8 cellular contexts compared by ENCODE assay signal in the genomic region with DNA sequence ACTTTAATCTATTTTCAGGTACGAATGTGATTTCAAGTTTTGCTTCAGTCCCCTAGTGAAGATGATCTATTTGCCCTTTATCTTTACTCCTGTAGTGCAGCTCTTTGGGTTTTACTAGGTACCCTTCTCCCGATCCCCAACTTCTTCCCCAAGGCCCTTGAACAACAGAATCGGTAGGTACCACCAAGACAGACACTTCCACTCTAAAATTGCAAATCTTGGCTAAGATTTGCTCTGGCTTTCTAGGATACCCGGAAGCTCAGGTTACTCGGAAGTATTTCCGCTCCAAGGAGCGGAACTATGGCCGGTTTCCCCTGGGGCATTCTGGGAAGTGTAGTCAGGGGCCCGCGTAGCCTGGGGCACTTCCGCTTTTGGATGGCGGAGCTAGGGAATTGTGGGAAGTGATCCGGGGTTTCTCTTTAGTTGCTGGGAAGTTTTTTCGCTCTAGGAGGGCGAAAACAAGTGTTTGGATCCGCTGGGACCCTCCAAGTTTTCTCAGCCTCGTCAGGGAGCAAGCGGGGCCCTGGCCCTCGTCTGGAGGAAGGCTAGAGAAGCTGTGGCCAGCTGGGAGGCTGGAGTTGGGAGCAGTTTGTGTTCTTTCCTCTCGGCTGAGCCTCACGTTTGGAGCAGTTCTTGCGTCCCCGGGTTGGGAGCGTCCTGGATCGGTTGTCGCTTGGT. TPM values are rescaled to one million over a fixed set of nuclear protein-coding genes. Genes with fewer than 3 reads are reported as not detected.
DNase-seq lines count a peak whose midpoint lies in the region; ATAC-seq and TF ChIP-seq lines count a peak whose summit lies in the region.

No MANE protein-coding gene starts in this region.

- H3K36me3 ChIP-seq in neural progenitor cell (no peaks in the 10 kb centered on the region), stomach smooth muscle (ENCODE audit: control insufficient read depth in 2 of 2, insufficient read depth in 2 of 2, low read length in 2 of 2) (no peaks in the 10 kb centered on the region)

- no peaks in the 10 kb centered on the region for H4K20me1 ChIP-seq in neural progenitor cell (ENCODE audit: low read depth)

- peaks cover 5% of the 10 kb centered on the region for H3K4me1 Mint-ChIP-seq in activated naive CD4-positive, alpha-beta T cell treated with anti-CD3 and anti-CD28 coated beads for 36 hours (ENCODE audit: low read depth)
- H3K4me1 Mint-ChIP-seq in neural progenitor cell: peaks cover 6% of the 10 kb centered on the region

- intact Hi-C loops in activated naive CD4-positive, alpha-beta T cell treated with anti-CD3 and anti-CD28 coated beads for 36 hours (cut with micrococcal nuclease): loop anchor here (1.0 kb wide), 4 partner anchors 42 to 273 kb away; partner anchors contain the start of genes ZNF225, ZNF226 and ZNF284

- peak overlapping the region; percentile 80 for H3K9ac ChIP-seq in neural progenitor cell
- peak overlapping the region; percentile 76 to 95 for H3K9ac ChIP-seq in stomach smooth muscle (ENCODE audit: low read length in 2 of 2)

- H3K4me3 Mint-ChIP-seq in activated naive CD4-positive, alpha-beta T cell treated with anti-CD3 and anti-CD28 coated beads for 36 hours: peak overlapping the region; percentile 80
- peak overlapping the region; percentile 92 for H3K4me3 Mint-ChIP-seq in neural progenitor cell

- CTCF ChIA-PET in activated naive CD4-positive, alpha-beta T cell treated with anti-CD3 and anti-CD28 coated beads for 36 hours (lab: Charles Lee): no interaction called here

- peaks cover 19% of the 10 kb centered on the region for H3K9me3 Mint-ChIP-seq in activated naive CD4-positive, alpha-beta T cell treated with anti-CD3 and anti-CD28 coated beads for 36 hours
- peaks cover 9% of the 10 kb centered on the region for H3K9me3 Mint-ChIP-seq in neural progenitor cell

- peak overlapping the region; percentile 99 for H2AFZ ChIP-seq in neural progenitor cell (replicated peaks)

- peaks cover 8% of the 10 kb centered on the region for H3F3A ChIP-seq in neural progenitor cell (ENCODE audit: low read depth)

- peaks cover 3% of the 10 kb centered on the region for H3K27me3 Mint-ChIP-seq in activated naive CD4-positive, alpha-beta T cell treated with anti-CD3 and anti-CD28 coated beads for 36 hours (ENCODE audit: low read depth)
- H3K27me3 Mint-ChIP-seq in neural progenitor cell (ENCODE audit: insufficient read depth, low read depth): peaks cover 3% of the 10 kb centered on the region

- no peak for TF ChIP-seq CTCF in neural progenitor cell (IDR thresholded peaks at IDR 0.05)

- no peaks in the 10 kb centered on the region for H3K4me1 ChIP-seq in neural progenitor cell
- H3K4me1 ChIP-seq in stomach smooth muscle (ENCODE audit: control insufficient read depth, insufficient read depth, low read length): no peaks in the 10 kb centered on the region

- peak overlapping the region; percentile 78 for H3K27ac ChIP-seq in neural progenitor cell
- peak overlapping the region; percentile 94 for H3K27ac ChIP-seq in stomach smooth muscle (ENCODE audit: low read length)

- H3K9me3 ChIP-seq in neural progenitor cell (ENCODE audit: low read depth) (no peaks in the 10 kb centered on the region), stomach smooth muscle (ENCODE audit: control insufficient read depth in 2 of 2, low read length in 2 of 2) (peaks cover 0 to 2% of the 10 kb centered on the region in 2 donors)

- DNase-seq in DMS79 (lab: John Stamatoyannopoulos, UW) (peak; percentile 81), Kasumi-1 (lab: John Stamatoyannopoulos, UW) (peak; percentile 95 to 98), SHP77 (lab: John Stamatoyannopoulos, UW) (peak; percentile 85 to 93), foreskin melanocyte (peak; percentile 94), neural progenitor cell (ENCODE audit: low spot score) (peak; percentile 94)
- DNase-seq in activated naive CD4-positive, alpha-beta T cell treated with anti-CD3 and anti-CD28 coated beads for 36 hours: peak; percentile 87

- H3K4me2 ChIP-seq in neural progenitor cell: peak overlapping the region; percentile 80

- H3K4me3 ChIP-seq in neural progenitor cell (peak overlapping the region; percentile 84), stomach smooth muscle (ENCODE audit: low read length in 2 of 2) (peak overlapping the region; percentile 73 to 95)

- H3K27ac Mint-ChIP-seq in activated naive CD4-positive, alpha-beta T cell treated with anti-CD3 and anti-CD28 coated beads for 36 hours: peak overlapping the region; percentile 63
- peak overlapping the region; percentile 87 for H3K27ac Mint-ChIP-seq in neural progenitor cell

- H3K79me2 ChIP-seq in neural progenitor cell (ENCODE audit: low read depth): no peaks in the 10 kb centered on the region

- ATAC-seq in GM21825 (IDR thresholded peaks at IDR 0.05; ENCODE audit: unreplicated experiment): peak; percentile 93

- peaks cover 20% of the 10 kb centered on the region for H3K27me3 ChIP-seq in neural progenitor cell
- H3K27me3 ChIP-seq in stomach smooth muscle (ENCODE audit: control insufficient read depth in 1 of 2, insufficient read depth in 2 of 2, low read length in 2 of 2): no peaks in the 10 kb centered on the region

- peaks cover 2% of the 10 kb centered on the region for H3K36me3 Mint-ChIP-seq in activated naive CD4-positive, alpha-beta T cell treated with anti-CD3 and anti-CD28 coated beads for 36 hours (ENCODE audit: low read depth)
- peaks cover 2% of the 10 kb centered on the region for H3K36me3 Mint-ChIP-seq in neural progenitor cell

RNA-seq across cellular contexts. Expression of gene ZNF227, which starts 5.1 kb away (rescaled TPM):
- total RNA-seq in activated naive CD4-positive, alpha-beta T cell treated with anti-CD3 and anti-CD28 coated beads for 36 hours: 10 to 100 TPM; 17.9 to 19.4 TPM
- total RNA-seq in neural progenitor cell (ENCODE audit: low replicate concordance): 37.3 and 45.0 TPM in 2 replicates

RNA-seq across cellular contexts. Expression of gene ZNF226, which starts 42.4 kb away (rescaled TPM):
- total RNA-seq in activated naive CD4-positive, alpha-beta T cell treated with anti-CD3 and anti-CD28 coated beads for 36 hours: 10 to 100 TPM; 12.4 to 16.9 TPM
- 34.3 and 39.6 TPM in 2 replicates for total RNA-seq in neural progenitor cell (ENCODE audit: low replicate concordance)

RNA-seq across cellular contexts. Expression of gene ZNF233, which starts 52.4 kb away (rescaled TPM):
- under 1 TPM in 1 of 2 experiments, not detected in 1; 0.07 TPM for total RNA-seq in activated naive CD4-positive, alpha-beta T cell treated with anti-CD3 and anti-CD28 coated beads for 36 hours
- total RNA-seq in neural progenitor cell (ENCODE audit: low replicate concordance): 1.2 and 3.1 TPM in 2 replicates

Comparison
In these comparisons a context has a peak if more than half of its experiments do, and no peak if none do; other contexts are left out.
1. Peak in every context shown above with its lines: DNase-seq, ATAC-seq, H3K4me3 ChIP-seq and H3K27ac ChIP-seq.